8 cellular contexts compared by ENCODE assay signal in genomic region chr14:68546839-68547238, GRCh38.
DNase-seq lines count a peak whose midpoint lies in the region; ATAC-seq, FAIRE-seq and TF ChIP-seq lines count a peak whose summit lies in the region.

No MANE protein-coding gene starts in this region.

- no peak overlapping the region for H3K4me3 Mint-ChIP-seq in WTC11

- H3K36me3 ChIP-seq in fibroblast of lung (ENCODE audit: control insufficient read depth, insufficient read depth, low read length), result no peaks in the 10 kb centered on the region
- H3K36me3 ChIP-seq in osteoblast (ENCODE audit: insufficient read depth, low read length), result no peaks in the 10 kb centered on the region
- no peaks in the 10 kb centered on the region for H3K36me3 ChIP-seq in WERI-Rb-1

- TF ChIP-seq POLR2A in A549 (IDR thresholded peaks at IDR 0.05; ENCODE audit: low read length), result no peak

- TF ChIP-seq CTCF in A549 (IDR thresholded peaks at IDR 0.05) (no peak), fibroblast of lung (conservative IDR thresholded peaks at IDR 0.05 in 1 of 2, IDR thresholded peaks at IDR 0.05 in 1 of 2; ENCODE audit: low read depth in 1 of 2, low read length in 2 of 2) (no peak), osteoblast (IDR thresholded peaks at IDR 0.05; ENCODE audit: extremely low read depth, low read depth, low read length) (no peak), WTC11 (IDR thresholded peaks at IDR 0.05) (no peak), WERI-Rb-1 (IDR thresholded peaks at IDR 0.05; ENCODE audit: low read depth, low read length) (no peak)

- H3K4me3 ChIP-seq in A549 (no peak overlapping the region), fibroblast of lung (replicated peaks in 1 of 4; ENCODE audit: control extremely low read depth in 1 of 4, insufficient read depth in 1 of 4, low read depth in 3 of 4, low read length in 4 of 4) (no peak overlapping the region), osteoblast (ENCODE audit: insufficient read depth, low read length) (peak overlapping the region; percentile 17), WERI-Rb-1 (ENCODE audit: low read depth, low read length) (no peak overlapping the region)

- WGBS in A549 (ENCODE audit: missing lambda C conversion rate), result 90% methylated on average over 5 of the region's 5 CpGs

- peaks cover 9% of the 10 kb centered on the region; the same call in 1 of the 2 replicates for H3K9me3 Mint-ChIP-seq in WTC11

- no peaks in the 10 kb centered on the region for H3K79me2 ChIP-seq in fibroblast of lung (ENCODE audit: control insufficient read depth, insufficient read depth, low read length)
- no peaks in the 10 kb centered on the region for H3K79me2 ChIP-seq in osteoblast (ENCODE audit: insufficient read depth, low read length)

- H3K9me3 ChIP-seq in A549, result peaks cover 3% of the 10 kb centered on the region; the same call in 1 of the 3 replicates
- no peaks in the 10 kb centered on the region for H3K9me3 ChIP-seq in fibroblast of lung (ENCODE audit: control insufficient read depth, insufficient read depth, low read depth, low read length)
- H3K9me3 ChIP-seq in osteoblast (ENCODE audit: low read depth, low read length), result no peaks in the 10 kb centered on the region
- no peaks in the 10 kb centered on the region for H3K9me3 ChIP-seq in WERI-Rb-1 (ENCODE audit: severe bottlenecking)

- POLR2A ChIA-PET in A549 (lab: Yijun Ruan, JAX) (interaction anchor here (0.8 to 2.1 kb wide), 3 partner anchors 11 to 233 kb away, joined by 3 to 6 read pairs (median 3); no protein-coding TSS in a partner anchor), WTC11 (lab: Charles Lee) (no interaction called here)

- H3K4me1 ChIP-seq in A549 (peaks cover 49% of the 10 kb centered on the region), fibroblast of lung (ENCODE audit: control insufficient read depth, extremely low read depth, insufficient read depth, low read length) (peaks cover 45% of the 10 kb centered on the region), osteoblast (ENCODE audit: insufficient read depth, low read length) (peaks cover 57% of the 10 kb centered on the region)

- H3K9ac ChIP-seq in fibroblast of lung (ENCODE audit: insufficient read depth, low read length), result peak overlapping the region; percentile 65

- peaks cover 37% of the 10 kb centered on the region for H3K4me1 Mint-ChIP-seq in WTC11

- no peak for ATAC-seq in A549
- ATAC-seq in WTC11, result no peak
- no peak for ATAC-seq in HG02938 (IDR thresholded peaks at IDR 0.05; ENCODE audit: unreplicated experiment)

- FAIRE-seq in A549 (lab: Jason Lieb, UNC), result no peak

- no peaks in the 10 kb centered on the region for H3K27me3 ChIP-seq in fibroblast of lung (ENCODE audit: control insufficient read depth, insufficient read depth, low read length)
- no peaks in the 10 kb centered on the region for H3K27me3 ChIP-seq in osteoblast (ENCODE audit: insufficient read depth, low read length)
- H3K27me3 ChIP-seq in WERI-Rb-1 (ENCODE audit: insufficient read depth, low read depth, severe bottlenecking), result no peaks in the 10 kb centered on the region

- no peaks in the 10 kb centered on the region for H3K36me3 Mint-ChIP-seq in WTC11

- peaks cover 8% of the 10 kb centered on the region for H3K27me3 Mint-ChIP-seq in WTC11 (ENCODE audit: low read depth)

- H2AFZ ChIP-seq in fibroblast of lung (ENCODE audit: low read length) (no peak overlapping the region), osteoblast (ENCODE audit: low read length) (peak overlapping the region; percentile 38)

- no peaks in the 10 kb centered on the region for H4K20me1 ChIP-seq in fibroblast of lung (ENCODE audit: control insufficient read depth, extremely low read depth, insufficient read depth, low read length)
- H4K20me1 ChIP-seq in osteoblast (ENCODE audit: insufficient read depth, low read length), result no peaks in the 10 kb centered on the region

- peak overlapping the region; percentile 90 to 98 for H3K27ac ChIP-seq in A549
- H3K27ac ChIP-seq in fibroblast of lung (ENCODE audit: insufficient read depth, low read length), result peak overlapping the region; percentile 100
- peak overlapping the region; percentile 99 for H3K27ac ChIP-seq in osteoblast (ENCODE audit: low read depth, low read length)
- no peak overlapping the region for H3K27ac ChIP-seq in WERI-Rb-1

- H3K27ac Mint-ChIP-seq in WTC11, result no peak overlapping the region

- DNase-seq in A549 (ENCODE audit: low read depth in 1 of 2, low spot score in 1 of 2) (peak in 1 of 2 experiments; percentile 25), RPMI7951 (ENCODE audit: low read depth) (peak; percentile 72), fibroblast of lung (ENCODE audit: low read depth in 2 of 2) (peak; percentile 86 to 90), osteoblast (ENCODE audit: insufficient read length, low spot score, missing footprints) (no peak), NCI-H345 (lab: John Stamatoyannopoulos, UW) (no peak), WTC11 (ENCODE audit: low spot score) (no peak), WERI-Rb-1 (no peak)

- CTCF ChIA-PET in A549 (lab: Yijun Ruan, JAX), result interaction anchor here (0.7 kb wide), 1 partner anchor 245 kb away, joined by 3 read pairs; no protein-coding TSS in a partner anchor
- CTCF ChIA-PET in WTC11 (lab: Charles Lee), result no interaction called here

- no peak for TF ChIP-seq RAD21 in A549 (conservative IDR thresholded peaks at IDR 0.05 in 1 of 2, IDR thresholded peaks at IDR 0.05 in 1 of 2)

- peak overlapping the region; percentile 69 for H3K4me2 ChIP-seq in A549
- H3K4me2 ChIP-seq in fibroblast of lung (ENCODE audit: extremely low read depth, insufficient read depth, low read length), result no peak overlapping the region
- H3K4me2 ChIP-seq in osteoblast (ENCODE audit: insufficient read depth, low read length), result peak overlapping the region; percentile 49

- TF ChIP-seq EP300 in A549 (IDR thresholded peaks at IDR 0.05), result no peak

TF ChIP-seq in A549, 52 proteins besides CTCF, POLR2A, EP300 and RAD21 (continues in another document):
- TF ChIP-seq NPAS2 (CRISPR knock-in tag; IDR thresholded peaks at IDR 0.05; ENCODE audit: borderline replicate concordance) (no peak), REST (IDR thresholded peaks at IDR 0.05) (no peak)

TF ChIP-seq in WTC11, 78 proteins besides CTCF, POLR2A, EP300 and RAD21 (continues in another document):
- TF ChIP-seq ZNF219 (CRISPR knock-in tag; IDR thresholded peaks at IDR 0.05; ENCODE audit: borderline replicate concordance), result no peak
- no peak for TF ChIP-seq GRHL2 (CRISPR knock-in tag; IDR thresholded peaks at IDR 0.05; ENCODE audit: insufficient replicate concordance, severe bottlenecking)
- no peak for TF ChIP-seq FOXP1 (CRISPR knock-in tag; IDR thresholded peaks at IDR 0.05; ENCODE audit: borderline replicate concordance)
- no peak for TF ChIP-seq RELA (CRISPR knock-in tag; IDR thresholded peaks at IDR 0.05; ENCODE audit: borderline replicate concordance)
- TF ChIP-seq ZNF263 (CRISPR knock-in tag; IDR thresholded peaks at IDR 0.05; ENCODE audit: low read depth), result no peak
- TF ChIP-seq FOXJ3 (CRISPR knock-in tag; IDR thresholded peaks at IDR 0.05; ENCODE audit: borderline replicate concordance), result no peak
- TF ChIP-seq ZNF671 (CRISPR knock-in tag; IDR thresholded peaks at IDR 0.05), result no peak
- TF ChIP-seq USF2 (CRISPR knock-in tag; IDR thresholded peaks at IDR 0.05), result no peak
- TF ChIP-seq NR3C1 (CRISPR knock-in tag; conservative IDR thresholded peaks at IDR 0.05; ENCODE audit: low read depth), result no peak
- no peak for TF ChIP-seq FOXK1 (CRISPR knock-in tag; IDR thresholded peaks at IDR 0.05)
- no peak for TF ChIP-seq NFATC4 (CRISPR knock-in tag; IDR thresholded peaks at IDR 0.05)
- TF ChIP-seq MAX (CRISPR knock-in tag; IDR thresholded peaks at IDR 0.05), result no peak
- TF ChIP-seq ZNF416 (CRISPR knock-in tag; IDR thresholded peaks at IDR 0.05), result no peak
- no peak for TF ChIP-seq ZNF232 (CRISPR knock-in tag; IDR thresholded peaks at IDR 0.05)
- TF ChIP-seq PRDM15 (CRISPR knock-in tag; IDR thresholded peaks at IDR 0.05), result no peak

Comparison
In these comparisons a context has a peak if more than half of its experiments do, and no peak if none do; other contexts are left out.
1. DNase-seq: peak in RPMI7951 (single experiment) and fibroblast of lung (2 of 2); none in osteoblast (single experiment), NCI-H345 (single experiment), WTC11 (single experiment) and WERI-Rb-1 (single experiment).